In genomic region chr17:81481011-81481799, GRCh38 we compare ENCODE assay signal across 8 cellular contexts. TPM values are rescaled to one million over a fixed set of nuclear protein-coding genes. Genes with fewer than 3 reads are reported as not detected.
DNase-seq lines count a peak whose midpoint lies in the region; ATAC-seq and TF ChIP-seq lines count a peak whose summit lies in the region.

No MANE protein-coding gene starts in this region.

- TF ChIP-seq CTCF in GM23338 (conservative IDR thresholded peaks at IDR 0.05; ENCODE audit: low read depth in 2 of 2) (no peak), fibroblast of mammary gland (conservative IDR thresholded peaks at IDR 0.05; ENCODE audit: control insufficient read depth, insufficient read depth, low read depth, low read length) (no peak), natural killer cell (IDR thresholded peaks at IDR 0.05) (no peak), stomach (IDR thresholded peaks at IDR 0.05) (no peak)

- peaks cover 42% of the 10 kb centered on the region for H3K27me3 Mint-ChIP-seq in GM23338 (ENCODE audit: insufficient read depth, low read depth, poor library complexity)
- peaks cover 34% of the 10 kb centered on the region for H3K27me3 Mint-ChIP-seq in activated T-helper 1 cell treated with anti-CD3 and anti-CD28 coated beads, Interleukin-12 subunit alpha, Interleukin-12 subunit beta, Interleukin-2, Interleukin-4 antibody, amounts not matched to agents 30 ng/mL and 10 ng/mL and 1 ng/mL, durations not matched to agents 14 hours and 24 hours and 36 hours (ENCODE audit: insufficient read depth)
- H3K27me3 Mint-ChIP-seq in natural killer cell (ENCODE audit: low read depth in 2 of 2): peaks cover 22 to 25% of the 10 kb centered on the region in 2 donors

- peak overlapping the region; percentile 83; the same call in 1 of the 2 replicates for H2AFZ ChIP-seq in GM23338

- H3F3A ChIP-seq in GM23338 (replicated peaks; ENCODE audit: low read depth): no peaks in the 10 kb centered on the region

- 7 to 40% (median 13%) methylated on average over 18 to 96 of the region's 96 CpGs for WGBS in stomach, 5 donors

- intact Hi-C loops in activated T-helper 1 cell treated with anti-CD3 and anti-CD28 coated beads, Interleukin-12 subunit alpha, Interleukin-12 subunit beta, Interleukin-2, Interleukin-4 antibody, amounts not matched to agents 30 ng/mL and 10 ng/mL and 1 ng/mL, durations not matched to agents 14 hours and 24 hours and 36 hours (cut with micrococcal nuclease): no loop called here
- intact Hi-C loops in natural killer cell (cut with micrococcal nuclease) (loop anchor here (5.0 kb wide), 1 partner anchor 339 kb away; no protein-coding TSS in a partner anchor), stomach (cut with DNase I; ENCODE audit: low total_unique reads) (loop anchor here (10.0 kb wide), 3 partner anchors 46 to 176 kb away; no protein-coding TSS in a partner anchor)

- no peaks in the 10 kb centered on the region for H3K9me3 ChIP-seq in stomach

- peaks cover 1% of the 10 kb centered on the region; the same call in 1 of the 3 replicates for H3K4me1 Mint-ChIP-seq in GM23338
- H3K4me1 Mint-ChIP-seq in activated T-helper 1 cell treated with anti-CD3 and anti-CD28 coated beads, Interleukin-12 subunit alpha, Interleukin-12 subunit beta, Interleukin-2, Interleukin-4 antibody, amounts not matched to agents 30 ng/mL and 10 ng/mL and 1 ng/mL, durations not matched to agents 14 hours and 24 hours and 36 hours (ENCODE audit: low read depth): no peaks in the 10 kb centered on the region
- H3K4me1 Mint-ChIP-seq in natural killer cell: peaks cover 12 to 19% of the 10 kb centered on the region in 2 donors

- H3K4me3 Mint-ChIP-seq in GM23338 (peak overlapping the region; percentile 66), natural killer cell (peak overlapping the region; percentile 71)
- H3K4me3 Mint-ChIP-seq in activated T-helper 1 cell treated with anti-CD3 and anti-CD28 coated beads, Interleukin-12 subunit alpha, Interleukin-12 subunit beta, Interleukin-2, Interleukin-4 antibody, amounts not matched to agents 30 ng/mL and 10 ng/mL and 1 ng/mL, durations not matched to agents 14 hours and 24 hours and 36 hours: peak overlapping the region; percentile 54

- peaks cover 49% of the 10 kb centered on the region for H3K27me3 ChIP-seq in GM23338 (ENCODE audit: insufficient read depth)
- peaks cover 0 to 32% (median 3%) of the 10 kb centered on the region in 3 donors for H3K27me3 ChIP-seq in stomach

- H3K79me2 ChIP-seq in GM23338 (replicated peaks; ENCODE audit: insufficient read depth): no peaks in the 10 kb centered on the region

- ATAC-seq in GM23338 (peak; percentile 36), natural killer cell (peak; percentile 70 to 82 (median 73)), GM21825 (IDR thresholded peaks at IDR 0.05; ENCODE audit: unreplicated experiment) (no peak), GM18868 (IDR thresholded peaks at IDR 0.05; ENCODE audit: unreplicated experiment) (no peak)

- no peaks in the 10 kb centered on the region for H3K9me2 ChIP-seq in GM23338 (ENCODE audit: insufficient read depth)

- TF ChIP-seq EP300 in stomach (IDR thresholded peaks at IDR 0.05): no peak

- no peak for TF ChIP-seq POLR2A in stomach (IDR thresholded peaks at IDR 0.05)

- H3K36me3 Mint-ChIP-seq in GM23338 (ENCODE audit: low read depth) (no peaks in the 10 kb centered on the region; the same call in 2 of the 3 replicates), natural killer cell (no peaks in the 10 kb centered on the region)
- no peaks in the 10 kb centered on the region for H3K36me3 Mint-ChIP-seq in activated T-helper 1 cell treated with anti-CD3 and anti-CD28 coated beads, Interleukin-12 subunit alpha, Interleukin-12 subunit beta, Interleukin-2, Interleukin-4 antibody, amounts not matched to agents 30 ng/mL and 10 ng/mL and 1 ng/mL, durations not matched to agents 14 hours and 24 hours and 36 hours (ENCODE audit: low read depth)

- DNase-seq in GM23338 (ENCODE audit: low spot score): peak; percentile 77
- DNase-seq in NCI-H526 treated with DMSO at 0.1 percent for 48 hours (lab: John Stamatoyannopoulos, UW): peak; percentile 66
- DNase-seq in activated T-helper 1 cell treated with anti-CD3 and anti-CD28 coated beads, Interleukin-12 subunit alpha, Interleukin-12 subunit beta, Interleukin-2, Interleukin-4 antibody, amounts not matched to agents 30 ng/mL and 10 ng/mL and 1 ng/mL, durations not matched to agents 14 hours and 24 hours and 36 hours (ENCODE audit: low spot score): peak; percentile 63
- peak; percentile 33 for DNase-seq in fibroblast of mammary gland (ENCODE audit: low read depth)
- DNase-seq in natural killer cell: peak; percentile 63
- DNase-seq in stomach: peak; percentile 78

- H3K9me3 Mint-ChIP-seq in GM23338 (peaks cover 3% of the 10 kb centered on the region; the same call in 1 of the 3 replicates), natural killer cell (no peaks in the 10 kb centered on the region)
- H3K9me3 Mint-ChIP-seq in activated T-helper 1 cell treated with anti-CD3 and anti-CD28 coated beads, Interleukin-12 subunit alpha, Interleukin-12 subunit beta, Interleukin-2, Interleukin-4 antibody, amounts not matched to agents 30 ng/mL and 10 ng/mL and 1 ng/mL, durations not matched to agents 14 hours and 24 hours and 36 hours: no peaks in the 10 kb centered on the region

- peak overlapping the region; percentile 53 for H3K4me3 ChIP-seq in GM23338
- H3K4me3 ChIP-seq in fibroblast of mammary gland (ENCODE audit: control insufficient read depth, low read depth, low read length): no peak overlapping the region
- H3K4me3 ChIP-seq in stomach: peak overlapping the region; percentile 55 to 60 (median 56)

- H3K27ac Mint-ChIP-seq in GM23338 (no peak overlapping the region), natural killer cell (no peak overlapping the region)
- H3K27ac Mint-ChIP-seq in activated T-helper 1 cell treated with anti-CD3 and anti-CD28 coated beads, Interleukin-12 subunit alpha, Interleukin-12 subunit beta, Interleukin-2, Interleukin-4 antibody, amounts not matched to agents 30 ng/mL and 10 ng/mL and 1 ng/mL, durations not matched to agents 14 hours and 24 hours and 36 hours: no peak overlapping the region

- H3K27ac ChIP-seq in GM23338 (ENCODE audit: low read depth): no peak overlapping the region
- peak overlapping the region in 2 of 5 donors; percentile 23 to 67 for H3K27ac ChIP-seq in stomach

- H4K20me1 ChIP-seq in GM23338 (replicated peaks; ENCODE audit: insufficient read depth): no peaks in the 10 kb centered on the region

- H3K4me2 ChIP-seq in GM23338: peak overlapping the region; percentile 78

- no peaks in the 10 kb centered on the region; the same call in 1 of the 2 replicates for H3K4me1 ChIP-seq in GM23338 (ENCODE audit: insufficient read depth)
- H3K4me1 ChIP-seq in stomach: peaks cover 31 to 54% (median 39%) of the 10 kb centered on the region in 4 donors

- no peaks in the 10 kb centered on the region for H3K36me3 ChIP-seq in GM23338 (ENCODE audit: insufficient read depth)
- H3K36me3 ChIP-seq in stomach: no peaks in the 10 kb centered on the region

TF ChIP-seq in GM23338, 12 proteins besides CTCF, POLR2A, EP300 and RAD21 (continues in another document):
- no peak for TF ChIP-seq ZNF331 (CRISPR knock-in tag; IDR thresholded peaks at IDR 0.05; ENCODE audit: low read depth)
- no peak for TF ChIP-seq POLR2AphosphoS5 (IDR thresholded peaks at IDR 0.05; ENCODE audit: low read depth)
- TF ChIP-seq JUNB (IDR thresholded peaks at IDR 0.05; ENCODE audit: unreplicated experiment): no peak
- no peak for TF ChIP-seq CREB1 (CRISPR knock-in tag; IDR thresholded peaks at IDR 0.05; ENCODE audit: low read depth)

RNA-seq across cellular contexts. Expression of gene ACTG1, which starts 31.4 kb away (rescaled TPM):
- total RNA-seq in GM23338 (2014; rRNA removed; shearing (Covaris generic)): 4,739 and 4,954 TPM in 2 replicates
- polyA plus RNA-seq in GM23338 (2016; fragmentation: Nextera tagmentation; extraction: Ambion mirVana) (1,867 and 1,896 TPM in 2 replicates), stomach (1,000 to 10,000 TPM; 1,866 to 2,457 (median 2,070) TPM)
- 3,516 TPM in 2 replicates for total RNA-seq in activated T-helper 1 cell treated with anti-CD3 and anti-CD28 coated beads, Interleukin-12 subunit alpha, Interleukin-12 subunit beta, Interleukin-2, Interleukin-4 antibody, amounts not matched to agents 30 ng/mL and 10 ng/mL and 1 ng/mL, durations not matched to agents 14 hours and 24 hours and 36 hours
- total RNA-seq in natural killer cell (1,000 to 10,000 TPM; 1,401 to 1,901 (median 1,735) TPM), stomach (1,000 to 10,000 TPM in 4 of 5 donors, 100 to 1,000 TPM in 1; 978 to 2,952 (median 1,777) TPM)

RNA-seq across cellular contexts. Expression of gene FSCN2, which starts 47.0 kb away (rescaled TPM):
- total RNA-seq in GM23338 (2014; rRNA removed; shearing (Covaris generic)): 1.6 TPM in 1 of 2 replicates, not detected in the other
- polyA plus RNA-seq in GM23338 (2016; fragmentation: Nextera tagmentation; extraction: Ambion mirVana): 0.13 TPM in 1 of 2 replicates, not detected in the other
- total RNA-seq in activated T-helper 1 cell treated with anti-CD3 and anti-CD28 coated beads, Interleukin-12 subunit alpha, Interleukin-12 subunit beta, Interleukin-2, Interleukin-4 antibody, amounts not matched to agents 30 ng/mL and 10 ng/mL and 1 ng/mL, durations not matched to agents 14 hours and 24 hours and 36 hours: 0.52 and 0.64 TPM in 2 replicates
- total RNA-seq in natural killer cell: 1 to 10 TPM in 2 of 3 donors, under 1 TPM in 1; 0.26 to 2.6 (median 1.0) TPM
- 10 to 100 TPM in 1 of 5 donors, 1 to 10 TPM in 3, not detected in 1; 2.8 to 21.7 (median 6.2) TPM for total RNA-seq in stomach
- 1 to 10 TPM in 2 of 3 donors, under 1 TPM in 1; 0.90 to 2.7 (median 2.1) TPM for polyA plus RNA-seq in stomach

Comparison
In these comparisons a context has a peak if more than half of its experiments do, and no peak if none do; other contexts are left out.
1. ATAC-seq: peak in GM23338 (single experiment) and natural killer cell (3 of 3); none in GM21825 (single experiment) and GM18868 (single experiment).
2. Peak in every context shown above with its lines, with median percentiles within 50 percentile points of each other: DNase-seq and H3K4me3 Mint-ChIP-seq.